1 cellular context compared by ENCODE assay signal in genomic region chr7:106423111-106423510, GRCh38.
TF ChIP-seq lines count a peak whose summit lies in the region.

No MANE protein-coding gene starts in this region.

TF ChIP-seq in K562, 482 proteins besides CTCF, POLR2A, EP300 and RAD21 (continued from another document):
- TF ChIP-seq DEAF1 (CRISPR knock-in tag; IDR thresholded peaks at IDR 0.05) (0 out of 2 replicates have a peak, but pooled peaks have one; percentile 14), ZNF212 (CRISPR knock-in tag; IDR thresholded peaks at IDR 0.05) (0 out of 2 replicates have a peak, but pooled peaks have one; percentile 18), ZNF23 (CRISPR knock-in tag; IDR thresholded peaks at IDR 0.05) (no peak), THRB (CRISPR knock-in tag; conservative IDR thresholded peaks at IDR 0.05) (no peak)
